In genomic region chr9:4774209-4774608, GRCh38 we compare ENCODE assay signal across 24 cellular contexts. TPM values are rescaled to one million over a fixed set of nuclear protein-coding genes. Genes with fewer than 3 reads are reported as not detected.
DNase-seq lines count a peak whose midpoint lies in the region; ATAC-seq and TF ChIP-seq lines count a peak whose summit lies in the region.
"Had no signal": no experiment of that assay in that cellular context is flagged by ENCODE, and none has a peak within 500 bp of the region (broad histone marks: within the 10 kb centered on the region; RNA-seq: fewer than 3 reads in every experiment).

No MANE protein-coding gene starts in this region.

- H3K4me3 ChIP-seq in left ventricle myocardium inferior (no peak overlapping the region), thoracic aorta (no peak overlapping the region)
- H3K4me3 ChIP-seq: lower lobe of right lung had no signal

- peak; percentile 69 for ATAC-seq in thoracic aorta (ENCODE audit: insufficient number of reproducible peaks, low FRiP score, low read depth)
- ATAC-seq in HG02870 (IDR thresholded peaks at IDR 0.05; ENCODE audit: unreplicated experiment) = no peak
- no peak for ATAC-seq in GM18861 (IDR thresholded peaks at IDR 0.05; ENCODE audit: unreplicated experiment)
- ATAC-seq: activated T-cell treated with anti-CD3 and anti-CD28 coated beads, Interleukin-2, amount 50 U/mL, for 4 hours; effector memory CD8-positive, alpha-beta T cell; HCT116; lower lobe of right lung; naive thymus-derived CD4-positive, alpha-beta T cell; stimulated activated memory B cell treated with anti-CD40 and anti-IgM and Interleukin-4, amounts not matched to agents 10 μg/mL and 1 μg/mL and 100 μg/mL, for 72 hours; T-cell had no signal

- in situ Hi-C loops in ACHN (cut with HindIII; ENCODE audit: low pct_ligation_motif_present, low pct_unique_long_range_greater_than_20kb, low sequenced_read_pairs) = no loop called here

- intact Hi-C loops in left ventricle myocardium inferior (cut with micrococcal nuclease) = no loop called here

- H3K27ac ChIP-seq in left ventricle myocardium inferior (replicated peaks) (peak overlapping the region; percentile 40), thoracic aorta (no peak overlapping the region)
- H3K27ac ChIP-seq: 22Rv1, lower lobe of right lung, parathyroid adenoma, VCaP had no signal

- H3K27me3 ChIP-seq in left ventricle myocardium inferior (ENCODE audit: low read depth) = no peaks in the 10 kb centered on the region
- H3K27me3 ChIP-seq in thoracic aorta (replicated peaks; ENCODE audit: insufficient read depth) = no peaks in the 10 kb centered on the region

- H3K4me1 ChIP-seq in left ventricle myocardium inferior (no peaks in the 10 kb centered on the region), thoracic aorta (ENCODE audit: control insufficient read depth in 1 of 2, low read depth in 2 of 2) (no peaks in the 10 kb centered on the region)
- H3K4me1 ChIP-seq: lower lobe of right lung, parathyroid adenoma had no signal

- DNase-seq in DMS 273 (lab: John Stamatoyannopoulos, UW; ENCODE audit: unreplicated experiment) (peak; percentile 16), DMS 273 treated with DMSO at 0.1 percent for 48 hours (lab: John Stamatoyannopoulos, UW) (no peak), brain pericyte (ENCODE audit: low read depth, low spot score) (peak; percentile 47), left ventricle myocardium inferior (no peak), thoracic aorta (ENCODE audit: low spot score) (no peak), ACHN (no peak)
- DNase-seq: activated CD4-positive, alpha-beta memory T cell treated with anti-CD3 and anti-CD28 coated beads for 36 hours; activated T-cell treated with anti-CD3 and anti-CD28 coated beads, Interleukin-2, amount 50 U/mL, for 4 hours; central memory CD4-positive, alpha-beta T cell; DMS53; effector memory CD8-positive, alpha-beta T cell; lower lobe of right lung; naive thymus-derived CD4-positive, alpha-beta T cell; NCI-H187; NCI-H446 treated with DMSO at 0.1 percent for 48 hours; T-cell; trophoblast cell had no signal

- H3K36me3 ChIP-seq in left ventricle myocardium inferior (no peaks in the 10 kb centered on the region), thoracic aorta (no peaks in the 10 kb centered on the region)
- H3K36me3 ChIP-seq: lower lobe of right lung had no signal

- H3K9me3 ChIP-seq in left ventricle myocardium inferior (replicated peaks) = no peaks in the 10 kb centered on the region
- no peaks in the 10 kb centered on the region for H3K9me3 ChIP-seq in thoracic aorta
- H3K9me3 ChIP-seq: lower lobe of right lung had no signal

- TF ChIP-seq CTCF in left ventricle myocardium inferior (IDR thresholded peaks at IDR 0.05; ENCODE audit: borderline replicate concordance) (no peak), thoracic aorta (IDR thresholded peaks at IDR 0.05) (no peak)

RNA-seq across cellular contexts. Expression of gene RCL1, which starts 18.5 kb away (rescaled TPM):
- 4.9 TPM for total RNA-seq in left ventricle myocardium inferior
- total RNA-seq in thoracic aorta = 10 to 100 TPM; 29.6 to 62.2 TPM

RNA-seq across cellular contexts. Expression of gene AK3, which starts 33.2 kb away (rescaled TPM):
- total RNA-seq in left ventricle myocardium inferior = 197 TPM
- 10 to 100 TPM; 50.5 to 72.9 TPM for total RNA-seq in thoracic aorta

Comparison
In these comparisons a context has a peak if more than half of its experiments do, and no peak if none do; other contexts are left out.
1. DNase-seq: peak in DMS 273 (single experiment) and brain pericyte (single experiment); none in DMS 273 treated with DMSO at 0.1 percent for 48 hours (single experiment), left ventricle myocardium inferior (single experiment), thoracic aorta (single experiment) and ACHN (single experiment).